8 cellular contexts compared by ENCODE assay signal in the genomic region with DNA sequence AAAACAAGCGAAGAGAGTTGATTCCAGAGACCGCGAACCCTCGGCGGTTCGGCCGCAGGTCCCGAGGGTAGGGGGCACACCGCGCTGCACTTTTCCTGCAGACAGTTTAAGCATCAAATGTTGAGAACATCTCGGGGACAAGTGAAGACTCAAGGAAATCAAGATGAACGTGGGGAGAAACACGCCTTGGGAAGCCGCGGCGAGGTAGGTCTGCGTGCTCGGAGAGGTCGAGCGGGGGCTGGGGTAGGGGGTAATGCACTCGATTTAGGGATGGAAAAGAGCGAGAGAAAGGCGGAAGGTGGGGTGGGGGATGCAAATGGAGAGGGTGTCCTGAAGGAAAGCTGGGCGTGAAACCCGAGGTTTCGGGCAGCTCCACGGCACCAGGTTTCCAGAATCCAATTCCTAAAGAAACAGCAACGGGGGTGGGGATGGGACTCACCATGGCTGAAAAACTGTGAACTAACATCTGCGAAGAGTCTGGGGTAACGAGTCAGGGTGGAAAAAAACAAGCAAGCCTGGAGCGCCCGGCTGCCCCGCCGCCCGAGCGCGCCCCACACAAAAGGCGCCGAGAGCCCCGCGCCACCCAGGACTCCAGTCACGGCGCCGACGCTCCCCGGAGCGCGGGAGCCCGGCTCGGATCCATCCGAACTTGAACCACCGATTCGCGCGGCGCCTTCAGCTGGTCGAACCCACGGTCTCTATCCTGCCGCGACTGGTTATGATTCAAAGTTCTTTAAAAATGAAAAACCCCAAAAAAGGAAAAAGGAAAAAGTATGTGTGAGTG. TPM values are rescaled to one million over a fixed set of nuclear protein-coding genes. Genes with fewer than 3 reads are reported as not detected.
A peak's percentile ranks its signal among the peaks of the same experiment; 100 is the strongest.
DNase-seq lines count a peak whose midpoint lies in the region; TF ChIP-seq lines count a peak whose summit lies in the region.

No MANE protein-coding gene starts in this region.

- H3K4me3 ChIP-seq in BJ (ENCODE audit: low read depth, low read length) (peak overlapping the region; percentile 91), HL-60 (replicated peaks; ENCODE audit: insufficient read depth, low read length) (peak overlapping the region; percentile 70), breast epithelium (peak overlapping the region; percentile 58 to 95 (median 59)), mononuclear cell (ENCODE audit: low read length) (peak overlapping the region; percentile 55)

- H3K36me3 ChIP-seq in BJ (ENCODE audit: control insufficient read depth, insufficient read depth, low read length) (peaks cover 5% of the 10 kb centered on the region), breast epithelium (no peaks in the 10 kb centered on the region)

- DNase-seq in BJ (ENCODE audit: low read depth) (no peak), HL-60 (ENCODE audit: low read depth in 1 of 2, low spot score in 1 of 2) (no peak), breast epithelium (ENCODE audit: low spot score in 2 of 2) (no peak), posterior cingulate gyrus (no peak), NCI-H1092 (lab: John Stamatoyannopoulos, UW) (no peak), superior temporal gyrus (ENCODE audit: extremely low spot score) (no peak)
- DNase-seq in stimulated activated naive CD4-positive, alpha-beta T cell treated with Interleukin-2 at 50 U/mL for 16 hours (lab: John Stamatoyannopoulos, UW): no peak

- TF ChIP-seq CTCF in BJ (IDR thresholded peaks at IDR 0.05; ENCODE audit: insufficient read depth, low read depth, low read length) (no peak), HL-60 (IDR thresholded peaks at IDR 0.05; ENCODE audit: insufficient read depth, low read length) (no peak), breast epithelium (IDR thresholded peaks at IDR 0.05) (no peak)

- H3K9me3 ChIP-seq in breast epithelium (no peaks in the 10 kb centered on the region), mononuclear cell (ENCODE audit: low read depth, low read length) (peaks cover 4% of the 10 kb centered on the region)

- CTCF ChIA-PET in BJ (lab: Yijun Ruan, JAX): no interaction called here

- H3K27me3 ChIP-seq in BJ (ENCODE audit: control insufficient read depth, insufficient read depth, low read length) (no peaks in the 10 kb centered on the region), HL-60 (ENCODE audit: insufficient read depth, poor library complexity, severe bottlenecking) (peaks cover 32% of the 10 kb centered on the region), breast epithelium (peaks cover 0 to 28% of the 10 kb centered on the region in 2 donors), mononuclear cell (ENCODE audit: insufficient read depth, low read length) (peaks cover 94% of the 10 kb centered on the region)

- peaks cover 0 to 5% of the 10 kb centered on the region in 2 donors for H3K4me1 ChIP-seq in breast epithelium
- peaks cover 25% of the 10 kb centered on the region for H3K4me1 ChIP-seq in mononuclear cell (ENCODE audit: insufficient read depth, low read length)

- no peak for TF ChIP-seq POLR2A in breast epithelium (IDR thresholded peaks at IDR 0.05)

- intact Hi-C loops in breast epithelium (cut with DNase I; ENCODE audit: low total_unique reads) (no loop called here), posterior cingulate gyrus (cut with DNase I) (loop anchor here (5.0 kb wide), 1 partner anchor 264 kb away; no protein-coding TSS in a partner anchor)

- no peak overlapping the region; the same call in 1 of the 2 replicates for H3K27ac ChIP-seq in HL-60 (replicated peaks)
- peak overlapping the region; percentile 97 to 98 for H3K27ac ChIP-seq in breast epithelium

- POLR2A ChIA-PET in BJ (lab: Charles Lee): no interaction called here

RNA-seq across cellular contexts. Expression of a gene that starts 3.6 kb away (rescaled TPM):
- polyA plus RNA-seq in BJ (2011; rRNA removed): 12.6 and 14.0 TPM in 2 replicates
- polyA minus RNA-seq in BJ (2011; rRNA and poly(A)+ RNA removed): 8.0 and 11.0 TPM in 2 replicates
- total RNA-seq in breast epithelium (10 to 100 TPM in 2 of 3 donors, not detected in 1; 25.2 to 46.0 TPM), mononuclear cell (not detected)
